ENCODE assay signal across 2 cellular contexts in the genomic region with DNA sequence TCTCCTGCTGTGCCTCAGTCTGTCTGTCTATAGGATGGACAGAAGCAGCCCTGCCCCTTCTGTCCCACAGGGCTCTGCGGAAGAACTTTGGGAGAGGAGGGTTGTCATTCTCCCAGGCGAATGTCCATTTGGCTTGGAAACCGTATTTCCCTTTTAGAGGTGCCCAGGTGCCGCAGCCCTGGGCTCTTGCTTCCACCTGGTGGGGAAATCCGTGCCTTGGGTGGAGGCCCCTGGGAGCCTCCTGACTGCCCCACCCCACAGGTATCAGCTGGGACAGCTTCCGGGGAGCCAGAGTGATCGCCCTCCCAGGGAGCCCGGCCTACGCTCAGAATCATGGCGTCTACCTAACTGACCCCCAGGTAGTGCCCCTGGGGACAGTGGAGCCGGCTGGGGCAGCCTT.
A peak's percentile ranks its signal among the peaks of the same experiment; 100 is the strongest.
TF ChIP-seq lines count a peak whose summit lies in the region.

No MANE protein-coding gene starts in this region.

TF ChIP-seq in GM23338, 12 proteins besides CTCF, POLR2A, EP300 and RAD21:
- TF ChIP-seq, protein P1, sequence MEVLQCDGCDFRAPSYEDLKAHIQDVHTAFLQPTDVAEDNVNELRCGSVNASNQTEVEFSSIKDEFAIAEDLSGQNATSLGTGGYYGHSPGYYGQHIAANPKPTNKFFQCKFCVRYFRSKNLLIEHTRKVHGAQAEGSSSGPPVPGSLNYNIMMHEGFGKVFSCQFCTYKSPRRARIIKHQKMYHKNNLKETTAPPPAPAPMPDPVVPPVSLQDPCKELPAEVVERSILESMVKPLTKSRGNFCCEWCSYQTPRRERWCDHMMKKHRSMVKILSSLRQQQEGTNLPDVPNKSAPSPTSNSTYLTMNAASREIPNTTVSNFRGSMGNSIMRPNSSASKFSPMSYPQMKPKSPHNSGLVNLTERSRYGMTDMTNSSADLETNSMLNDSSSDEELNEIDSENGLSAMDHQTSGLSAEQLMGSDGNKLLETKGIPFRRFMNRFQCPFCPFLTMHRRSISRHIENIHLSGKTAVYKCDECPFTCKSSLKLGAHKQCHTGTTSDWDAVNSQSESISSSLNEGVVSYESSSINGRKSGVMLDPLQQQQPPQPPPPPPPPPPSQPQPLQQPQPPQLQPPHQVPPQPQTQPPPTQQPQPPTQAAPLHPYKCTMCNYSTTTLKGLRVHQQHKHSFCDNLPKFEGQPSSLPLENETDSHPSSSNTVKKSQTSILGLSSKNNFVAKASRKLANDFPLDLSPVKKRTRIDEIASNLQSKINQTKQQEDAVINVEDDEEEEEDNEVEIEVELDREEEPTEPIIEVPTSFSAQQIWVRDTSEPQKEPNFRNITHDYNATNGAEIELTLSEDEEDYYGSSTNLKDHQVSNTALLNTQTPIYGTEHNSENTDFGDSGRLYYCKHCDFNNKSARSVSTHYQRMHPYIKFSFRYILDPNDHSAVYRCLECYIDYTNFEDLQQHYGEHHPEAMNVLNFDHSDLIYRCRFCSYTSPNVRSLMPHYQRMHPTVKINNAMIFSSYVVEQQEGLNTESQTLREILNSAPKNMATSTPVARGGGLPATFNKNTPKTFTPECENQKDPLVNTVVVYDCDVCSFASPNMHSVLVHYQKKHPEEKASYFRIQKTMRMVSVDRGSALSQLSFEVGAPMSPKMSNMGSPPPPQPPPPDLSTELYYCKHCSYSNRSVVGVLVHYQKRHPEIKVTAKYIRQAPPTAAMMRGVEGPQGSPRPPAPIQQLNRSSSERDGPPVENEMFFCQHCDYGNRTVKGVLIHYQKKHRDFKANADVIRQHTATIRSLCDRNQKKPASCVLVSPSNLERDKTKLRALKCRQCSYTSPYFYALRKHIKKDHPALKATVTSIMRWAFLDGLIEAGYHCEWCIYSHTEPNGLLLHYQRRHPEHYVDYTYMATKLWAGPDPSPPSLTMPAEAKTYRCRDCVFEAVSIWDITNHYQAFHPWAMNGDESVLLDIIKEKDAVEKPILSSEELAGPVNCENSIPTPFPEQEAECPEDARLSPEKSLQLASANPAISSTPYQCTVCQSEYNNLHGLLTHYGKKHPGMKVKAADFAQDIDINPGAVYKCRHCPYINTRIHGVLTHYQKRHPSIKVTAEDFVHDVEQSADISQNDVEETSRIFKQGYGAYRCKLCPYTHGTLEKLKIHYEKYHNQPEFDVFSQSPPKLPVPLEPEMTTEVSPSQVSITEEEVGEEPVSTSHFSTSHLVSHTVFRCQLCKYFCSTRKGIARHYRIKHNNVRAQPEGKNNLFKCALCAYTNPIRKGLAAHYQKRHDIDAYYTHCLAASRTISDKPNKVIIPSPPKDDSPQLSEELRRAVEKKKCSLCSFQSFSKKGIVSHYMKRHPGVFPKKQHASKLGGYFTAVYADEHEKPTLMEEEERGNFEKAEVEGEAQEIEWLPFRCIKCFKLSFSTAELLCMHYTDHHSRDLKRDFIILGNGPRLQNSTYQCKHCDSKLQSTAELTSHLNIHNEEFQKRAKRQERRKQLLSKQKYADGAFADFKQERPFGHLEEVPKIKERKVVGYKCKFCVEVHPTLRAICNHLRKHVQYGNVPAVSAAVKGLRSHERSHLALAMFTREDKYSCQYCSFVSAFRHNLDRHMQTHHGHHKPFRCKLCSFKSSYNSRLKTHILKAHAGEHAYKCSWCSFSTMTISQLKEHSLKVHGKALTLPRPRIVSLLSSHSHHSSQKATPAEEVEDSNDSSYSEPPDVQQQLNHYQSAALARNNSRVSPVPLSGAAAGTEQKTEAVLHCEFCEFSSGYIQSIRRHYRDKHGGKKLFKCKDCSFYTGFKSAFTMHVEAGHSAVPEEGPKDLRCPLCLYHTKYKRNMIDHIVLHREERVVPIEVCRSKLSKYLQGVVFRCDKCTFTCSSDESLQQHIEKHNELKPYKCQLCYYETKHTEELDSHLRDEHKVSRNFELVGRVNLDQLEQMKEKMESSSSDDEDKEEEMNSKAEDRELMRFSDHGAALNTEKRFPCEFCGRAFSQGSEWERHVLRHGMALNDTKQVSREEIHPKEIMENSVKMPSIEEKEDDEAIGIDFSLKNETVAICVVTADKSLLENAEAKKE (CRISPR knock-in tag; IDR thresholded peaks at IDR 0.05) = no peak
- TF ChIP-seq STAT1 (IDR thresholded peaks at IDR 0.05; ENCODE audit: unreplicated experiment) = no peak
- TF ChIP-seq EZH2phosphoT487 (IDR thresholded peaks at IDR 0.05; ENCODE audit: unreplicated experiment) = no peak
- TF ChIP-seq, protein P2, sequence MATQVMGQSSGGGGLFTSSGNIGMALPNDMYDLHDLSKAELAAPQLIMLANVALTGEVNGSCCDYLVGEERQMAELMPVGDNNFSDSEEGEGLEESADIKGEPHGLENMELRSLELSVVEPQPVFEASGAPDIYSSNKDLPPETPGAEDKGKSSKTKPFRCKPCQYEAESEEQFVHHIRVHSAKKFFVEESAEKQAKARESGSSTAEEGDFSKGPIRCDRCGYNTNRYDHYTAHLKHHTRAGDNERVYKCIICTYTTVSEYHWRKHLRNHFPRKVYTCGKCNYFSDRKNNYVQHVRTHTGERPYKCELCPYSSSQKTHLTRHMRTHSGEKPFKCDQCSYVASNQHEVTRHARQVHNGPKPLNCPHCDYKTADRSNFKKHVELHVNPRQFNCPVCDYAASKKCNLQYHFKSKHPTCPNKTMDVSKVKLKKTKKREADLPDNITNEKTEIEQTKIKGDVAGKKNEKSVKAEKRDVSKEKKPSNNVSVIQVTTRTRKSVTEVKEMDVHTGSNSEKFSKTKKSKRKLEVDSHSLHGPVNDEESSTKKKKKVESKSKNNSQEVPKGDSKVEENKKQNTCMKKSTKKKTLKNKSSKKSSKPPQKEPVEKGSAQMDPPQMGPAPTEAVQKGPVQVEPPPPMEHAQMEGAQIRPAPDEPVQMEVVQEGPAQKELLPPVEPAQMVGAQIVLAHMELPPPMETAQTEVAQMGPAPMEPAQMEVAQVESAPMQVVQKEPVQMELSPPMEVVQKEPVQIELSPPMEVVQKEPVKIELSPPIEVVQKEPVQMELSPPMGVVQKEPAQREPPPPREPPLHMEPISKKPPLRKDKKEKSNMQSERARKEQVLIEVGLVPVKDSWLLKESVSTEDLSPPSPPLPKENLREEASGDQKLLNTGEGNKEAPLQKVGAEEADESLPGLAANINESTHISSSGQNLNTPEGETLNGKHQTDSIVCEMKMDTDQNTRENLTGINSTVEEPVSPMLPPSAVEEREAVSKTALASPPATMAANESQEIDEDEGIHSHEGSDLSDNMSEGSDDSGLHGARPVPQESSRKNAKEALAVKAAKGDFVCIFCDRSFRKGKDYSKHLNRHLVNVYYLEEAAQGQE (IDR thresholded peaks at IDR 0.05; ENCODE audit: unreplicated experiment) = no peak
- no peak for TF ChIP-seq EZH2 (IDR thresholded peaks at IDR 0.05; ENCODE audit: low read depth, unreplicated experiment)
- no peak for TF ChIP-seq ZNF331 (CRISPR knock-in tag; IDR thresholded peaks at IDR 0.05; ENCODE audit: low read depth)
- no peak for TF ChIP-seq ETS1 (IDR thresholded peaks at IDR 0.05)
- no peak for TF ChIP-seq CREB1 (CRISPR knock-in tag; IDR thresholded peaks at IDR 0.05; ENCODE audit: low read depth)

TF ChIP-seq in GM12878, 131 proteins besides CTCF, POLR2A, EP300 and RAD21:
- TF ChIP-seq ATF7 (IDR thresholded peaks at IDR 0.05; ENCODE audit: low read depth) = no peak
- peak; percentile 9; the same call in 1 of the 2 replicates for TF ChIP-seq SMC3 (IDR thresholded peaks at IDR 0.05; ENCODE audit: borderline replicate concordance, low read length)
